16 cellular contexts compared by ENCODE assay signal in the genomic region with DNA sequence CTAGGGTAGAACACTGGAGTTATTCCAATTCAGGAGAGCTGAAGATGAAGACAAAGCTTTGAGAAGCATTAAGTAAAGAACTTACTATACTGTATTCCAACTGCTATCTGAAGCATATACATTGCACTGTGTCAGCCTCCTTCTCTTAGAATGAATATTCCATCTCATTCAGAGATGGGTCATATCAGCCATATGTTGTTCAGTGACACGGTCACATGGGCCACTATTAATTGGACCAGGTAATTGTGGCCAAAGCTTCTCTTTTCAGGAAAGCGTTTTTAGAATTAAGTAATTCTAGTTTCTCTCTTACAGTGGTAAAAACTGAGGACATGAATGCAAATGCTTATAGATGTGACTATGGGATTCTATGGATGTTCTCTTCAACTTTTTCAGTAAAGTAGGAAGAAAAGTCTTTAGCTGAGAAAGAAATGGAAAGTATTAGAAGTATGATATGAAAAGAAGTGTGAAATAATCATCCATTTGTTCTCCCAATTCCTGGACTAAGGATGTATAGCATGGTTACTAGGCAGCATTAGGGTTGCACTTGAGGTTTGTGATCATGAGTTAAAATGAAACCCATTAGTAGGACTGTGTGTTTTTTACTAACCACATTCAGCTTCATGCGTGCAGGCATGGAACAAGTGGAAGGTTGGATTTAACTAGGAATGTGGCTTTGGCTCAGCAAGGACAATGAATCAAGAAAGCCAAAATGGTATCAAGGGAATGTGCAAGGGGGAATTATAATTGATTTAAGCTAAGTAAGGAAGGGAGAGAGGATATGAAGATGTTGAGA. TPM values are rescaled to one million over a fixed set of nuclear protein-coding genes. Genes with fewer than 3 reads are reported as not detected.
DNase-seq lines count a peak whose midpoint lies in the region; ATAC-seq and TF ChIP-seq lines count a peak whose summit lies in the region.
"Had no signal": no experiment of that assay in that cellular context is flagged by ENCODE, and none has a peak within 500 bp of the region (broad histone marks: within the 10 kb centered on the region; RNA-seq: fewer than 3 reads in every experiment).

No MANE protein-coding gene starts in this region.

- ATAC-seq in GM18519 (IDR thresholded peaks at IDR 0.05; ENCODE audit: low FRiP score, unreplicated experiment) (peak; percentile 71), GM21423 (IDR thresholded peaks at IDR 0.05; ENCODE audit: unreplicated experiment) (peak; percentile 95), HG02884 (IDR thresholded peaks at IDR 0.05; ENCODE audit: unreplicated experiment) (peak; percentile 90), HG03521 (IDR thresholded peaks at IDR 0.05; ENCODE audit: unreplicated experiment) (peak; percentile 53), psoas muscle (no peak)
- ATAC-seq: Panc1 had no signal

- H3K4me3 ChIP-seq in psoas muscle: no peak overlapping the region
- H3K4me3 ChIP-seq: transverse colon had no signal

- H3K27me3 ChIP-seq in psoas muscle (ENCODE audit: insufficient read depth in 3 of 3, low read length in 2 of 3): peaks cover 0 to 1% (median 0%) of the 10 kb centered on the region in 3 donors
- H3K27me3 ChIP-seq: transverse colon had no signal

- TF ChIP-seq CTCF in psoas muscle (IDR thresholded peaks at IDR 0.05): no peak

- DNase-seq in NOMO-1 (lab: John Stamatoyannopoulos, UW; ENCODE audit: unreplicated experiment in 2 of 2) (no peak), cerebellum (ENCODE audit: low spot score) (no peak), psoas muscle (no peak)
- DNase-seq in activated CD8-positive, alpha-beta memory T cell treated with anti-CD3 and anti-CD28 coated beads for 24 hours: no peak
- DNase-seq: activated naive CD4-positive, alpha-beta T cell treated with Interleukin-2 at 50 U/mL for 16 hours; Caco-2; IMR-90; NCI-H1105; NCI-H446 treated with DMSO at 0.1 percent for 48 hours; transverse colon; WERI-Rb-1 had no signal

- H3K4me1 ChIP-seq in psoas muscle: no peaks in the 10 kb centered on the region
- H3K4me1 ChIP-seq: Caco-2, transverse colon had no signal

- no peaks in the 10 kb centered on the region for H3K9me3 ChIP-seq in psoas muscle
- H3K9me3 ChIP-seq: Caco-2 had no signal

- 73 to 80% (median 76%) methylated on average over 3 of the region's 3 CpGs for WGBS in psoas muscle, 3 donors

- intact Hi-C loops in psoas muscle (cut with DNase I): no loop called here

- H3K36me3 ChIP-seq in psoas muscle (ENCODE audit: insufficient read depth in 1 of 2, low read depth in 1 of 2): no peaks in the 10 kb centered on the region
- H3K36me3 ChIP-seq: transverse colon, WERI-Rb-1 had no signal

- H3K27ac ChIP-seq in psoas muscle: no peak overlapping the region
- H3K27ac ChIP-seq: transverse colon, WERI-Rb-1 had no signal

RNA-seq across cellular contexts. Expression of gene CETN3, which starts 40.9 kb away (rescaled TPM):
- total RNA-seq in cerebellum (25.6 TPM), psoas muscle (10 to 100 TPM in 2 of 4 donors, 1 to 10 TPM in 2; 6.2 to 11.1 (median 9.8) TPM)
- polyA plus RNA-seq in psoas muscle: 10 to 100 TPM in 2 of 3 donors, 1 to 10 TPM in 1; 9.9 to 11.2 (median 11.0) TPM

Comparison
In these comparisons a context has a peak if more than half of its experiments do, and no peak if none do; other contexts are left out.
1. ATAC-seq: peak in GM18519 (single experiment), GM21423 (single experiment), HG02884 (single experiment) and HG03521 (single experiment); none in psoas muscle (0 of 4).